In the genomic region with DNA sequence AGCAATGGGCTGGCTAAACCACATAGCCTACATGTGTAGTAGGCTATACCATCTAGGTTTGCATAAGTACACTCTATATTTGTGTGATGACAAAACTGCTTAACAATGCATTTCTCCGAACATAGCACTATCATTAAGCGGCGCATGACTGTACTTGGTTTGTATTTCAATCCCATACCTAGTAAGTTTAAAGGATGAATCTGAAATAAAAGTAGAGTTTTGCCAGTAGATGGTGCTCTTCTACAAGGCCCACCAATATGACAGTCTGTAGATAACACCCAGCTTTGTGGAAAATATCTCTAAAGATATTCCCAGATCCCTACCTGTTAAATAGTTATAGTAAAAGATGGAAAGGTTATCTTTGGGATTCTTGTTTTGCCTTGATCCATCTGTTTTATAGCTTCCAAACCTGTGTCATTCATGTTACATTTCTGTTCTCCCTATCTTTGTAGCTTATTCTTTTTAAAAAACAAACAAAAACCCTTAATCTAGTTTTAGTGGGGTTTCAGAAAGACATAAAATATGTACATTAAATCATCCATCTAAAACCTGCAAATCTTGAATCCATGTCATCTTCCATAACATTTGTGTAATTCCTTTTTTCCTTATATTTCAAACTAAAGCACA, we compare ENCODE assay signal across 9 cellular contexts. TPM values are rescaled to one million over a fixed set of nuclear protein-coding genes. Genes with fewer than 3 reads are reported as not detected.
DNase-seq lines count a peak whose midpoint lies in the region; ATAC-seq and TF ChIP-seq lines count a peak whose summit lies in the region.
"Had no signal": no experiment of that assay in that cellular context is flagged by ENCODE, and none has a peak within 500 bp of the region (broad histone marks: within the 10 kb centered on the region; RNA-seq: fewer than 3 reads in every experiment).

No MANE protein-coding gene starts in this region.

- H3K27me3 ChIP-seq in Caco-2 (replicated peaks; ENCODE audit: control insufficient read depth, insufficient read depth, low read length) = no peaks in the 10 kb centered on the region

- H3K4me3 ChIP-seq in Caco-2 (ENCODE audit: low read depth, low read length) = no peak overlapping the region

- no peak overlapping the region for H3K27ac Mint-ChIP-seq in Caco-2 (ENCODE audit: unreplicated experiment)
- no peak overlapping the region for H3K27ac Mint-ChIP-seq in brain
- no peak overlapping the region for H3K27ac Mint-ChIP-seq in activated CD8-positive, alpha-beta memory T cell treated with anti-CD3 and anti-CD28 coated beads, Interleukin-2, amount 10 ng/mL, durations not matched to agents 7 days and 5 days
- H3K27ac Mint-ChIP-seq: T-helper 1 cell treated with Interleukin-12 subunit alpha and Interleukin-12 subunit beta and Interleukin-4 antibody, amounts not matched to agents 30 μg/mL and 1 μg/mL, for 36 hours had no signal

- H3K4me1 Mint-ChIP-seq in Caco-2 (ENCODE audit: low read depth, unreplicated experiment) (peaks cover 5% of the 10 kb centered on the region), brain (no peaks in the 10 kb centered on the region)
- H3K4me1 Mint-ChIP-seq in activated CD8-positive, alpha-beta memory T cell treated with anti-CD3 and anti-CD28 coated beads, Interleukin-2, amount 10 ng/mL, durations not matched to agents 7 days and 5 days = peaks cover 4% of the 10 kb centered on the region

- BruUV-seq in Caco-2 (replicated peaks; lab: Mats Ljungman, UMichigan) = no TSS peak

- intact Hi-C loops in Caco-2 (cut with micrococcal nuclease; ENCODE audit: unreplicated experiment) = loop anchor here (1.0 to 5.0 kb wide), 6 partner anchors 44 to 177 kb away; no protein-coding TSS in a partner anchor

- H3K36me3 ChIP-seq in Caco-2 (ENCODE audit: control insufficient read depth, insufficient read depth, low read length) = 0 out of 2 replicates have a peak, but pooled peaks cover 1% of the 10 kb centered on the region

- peaks cover 2% of the 10 kb centered on the region for H3K9me3 Mint-ChIP-seq in Caco-2 (ENCODE audit: unreplicated experiment)
- peaks cover 0 to 1% (median 0%) of the 10 kb centered on the region in 5 experiments for H3K9me3 Mint-ChIP-seq in brain
- H3K9me3 Mint-ChIP-seq in activated CD8-positive, alpha-beta memory T cell treated with anti-CD3 and anti-CD28 coated beads, Interleukin-2, amount 10 ng/mL, durations not matched to agents 7 days and 5 days (ENCODE audit: low read depth) = no peaks in the 10 kb centered on the region
- H3K9me3 Mint-ChIP-seq: T-helper 1 cell treated with Interleukin-12 subunit alpha and Interleukin-12 subunit beta and Interleukin-4 antibody, amounts not matched to agents 30 μg/mL and 1 μg/mL, for 36 hours had no signal

- CTCF ChIA-PET in Caco-2 (lab: Charles Lee) = interaction anchor here (0.6 to 1.0 kb wide), 4 partner anchors 44 to 176 kb away, joined by 3 to 15 read pairs (median 4); no protein-coding TSS in a partner anchor
- CTCF ChIA-PET in activated CD8-positive, alpha-beta memory T cell treated with anti-CD3 and anti-CD28 coated beads, Interleukin-2, amount 10 ng/mL, durations not matched to agents 7 days and 5 days (lab: Charles Lee) = interaction anchor here (0.7 to 2.6 kb wide), 18 partner anchors 8 to 210 kb away, joined by 3 to 25 read pairs (median 4); no protein-coding TSS in a partner anchor

- no peaks in the 10 kb centered on the region for H3K9me3 ChIP-seq in Caco-2

- H3K4me3 Mint-ChIP-seq in Caco-2 (ENCODE audit: unreplicated experiment) = no peak overlapping the region
- no peak overlapping the region for H3K4me3 Mint-ChIP-seq in brain
- no peak overlapping the region for H3K4me3 Mint-ChIP-seq in activated CD8-positive, alpha-beta memory T cell treated with anti-CD3 and anti-CD28 coated beads, Interleukin-2, amount 10 ng/mL, durations not matched to agents 7 days and 5 days
- H3K4me3 Mint-ChIP-seq: T-helper 1 cell treated with Interleukin-12 subunit alpha and Interleukin-12 subunit beta and Interleukin-4 antibody, amounts not matched to agents 30 μg/mL and 1 μg/mL, for 36 hours had no signal

- H3K36me3 Mint-ChIP-seq in Caco-2 (ENCODE audit: insufficient read depth, unreplicated experiment) = peaks cover 27% of the 10 kb centered on the region
- peaks cover 40% of the 10 kb centered on the region for H3K36me3 Mint-ChIP-seq in brain
- H3K36me3 Mint-ChIP-seq in activated CD8-positive, alpha-beta memory T cell treated with anti-CD3 and anti-CD28 coated beads, Interleukin-2, amount 10 ng/mL, durations not matched to agents 7 days and 5 days = peaks cover 16% of the 10 kb centered on the region

- POLR2A ChIA-PET in Caco-2 (lab: Charles Lee) = no interaction called here

- ATAC-seq in GM19023 (IDR thresholded peaks at IDR 0.05; ENCODE audit: unreplicated experiment) (peak; percentile 66), HG03175 (IDR thresholded peaks at IDR 0.05; ENCODE audit: unreplicated experiment) (peak; percentile 54), left lobe of liver (peak; percentile 85)
- no peak for ATAC-seq in activated CD8-positive, alpha-beta memory T cell treated with anti-CD3 and anti-CD28 coated beads, Interleukin-2, amount 10 ng/mL, durations not matched to agents 7 days and 5 days

- TF ChIP-seq CTCF in Caco-2 (IDR thresholded peaks at IDR 0.05; ENCODE audit: insufficient read depth in 1 of 2, low read depth in 1 of 2, low read length in 1 of 2, severe bottlenecking in 1 of 2, unreplicated experiment in 1 of 2) = peak; percentile 67 to 73
- peak; percentile 59 to 84 for TF ChIP-seq CTCF in brain (conservative IDR thresholded peaks at IDR 0.05)

- peak in 1 of 2 experiments; percentile 20 for DNase-seq in Caco-2
- peak; percentile 72 for DNase-seq in NCI-H69 (lab: John Stamatoyannopoulos, UW)
- DNase-seq in left lobe of liver (ENCODE audit: low spot score) = no peak
- DNase-seq in activated CD8-positive, alpha-beta memory T cell treated with anti-CD3 and anti-CD28 coated beads, Interleukin-2, amount 10 ng/mL, durations not matched to agents 7 days and 5 days = no peak
- DNase-seq in cerebellar nuclear complex (lab: John Stamatoyannopoulos, UW) = no peak

- H3K27me3 Mint-ChIP-seq in Caco-2 (ENCODE audit: insufficient read depth, unreplicated experiment) = no peaks in the 10 kb centered on the region
- no peaks in the 10 kb centered on the region for H3K27me3 Mint-ChIP-seq in brain
- no peaks in the 10 kb centered on the region for H3K27me3 Mint-ChIP-seq in activated CD8-positive, alpha-beta memory T cell treated with anti-CD3 and anti-CD28 coated beads, Interleukin-2, amount 10 ng/mL, durations not matched to agents 7 days and 5 days

- no peaks in the 10 kb centered on the region for H3K4me1 ChIP-seq in Caco-2

RNA-seq across cellular contexts. Expression of a gene that starts 20.7 kb away (rescaled TPM):
- total RNA-seq in Caco-2 (2022) (7.2 and 7.9 TPM in 2 replicates), left lobe of liver (3.6 TPM)
- polyA plus RNA-seq in brain (ENCODE audit: insufficient read depth, low read depth, low replicate concordance) = 2.1 TPM
- 1 to 10 TPM; 5.6 to 6.8 TPM for total RNA-seq in activated CD8-positive, alpha-beta memory T cell treated with anti-CD3 and anti-CD28 coated beads, Interleukin-2, amount 10 ng/mL, durations not matched to agents 7 days and 5 days

RNA-seq across cellular contexts. Expression of a gene that starts 33.9 kb away (rescaled TPM):
- total RNA-seq in Caco-2 (2022) = 41.9 and 42.7 TPM in 2 replicates
- polyA plus RNA-seq in brain (ENCODE audit: insufficient read depth, low read depth, low replicate concordance) = 3.2 TPM
- total RNA-seq in left lobe of liver = 0.35 TPM
- 10 to 100 TPM; 73.8 to 91.3 TPM for total RNA-seq in activated CD8-positive, alpha-beta memory T cell treated with anti-CD3 and anti-CD28 coated beads, Interleukin-2, amount 10 ng/mL, durations not matched to agents 7 days and 5 days

Comparison
In these comparisons a context has a peak if more than half of its experiments do, and no peak if none do; other contexts are left out.
1. RNA of a gene that starts 33.9 kb away (total RNA-seq): 73.8 to 91.3 TPM in activated CD8-positive, alpha-beta memory T cell treated with anti-CD3 and anti-CD28 coated beads, Interleukin-2, amount 10 ng/mL, durations not matched to agents 7 days and 5 days and 41.9 to 42.7 TPM in Caco-2; 0.35 TPM in left lobe of liver (single experiment); every median in the first group is over 10 times any median in the second.